In genomic region chr10:132538031-132538789, GRCh38 we compare ENCODE assay signal across 1 cellular context.
A peak's percentile ranks its signal among the peaks of the same experiment; 100 is the strongest.
TF ChIP-seq lines count a peak whose summit lies in the region.

No MANE protein-coding gene starts in this region.

TF ChIP-seq in HepG2, 621 proteins besides CTCF, POLR2A, EP300 and RAD21 (continued from another document):
- TF ChIP-seq SALL1 (CRISPR knock-in tag; IDR thresholded peaks at IDR 0.05): 0 out of 2 replicates have a peak, but pooled peaks have one; percentile 12
- TF ChIP-seq TAF1 (CRISPR knock-in tag; IDR thresholded peaks at IDR 0.05): 0 out of 2 replicates have a peak, but pooled peaks have one; percentile 2
- TF ChIP-seq CEBPB (IDR thresholded peaks at IDR 0.05; ENCODE audit: borderline replicate concordance, low read depth, low read length): no peak
- TF ChIP-seq ASH2L (IDR thresholded peaks at IDR 0.05; ENCODE audit: insufficient read length, low read depth, low read length): peak; percentile 19
